In the genomic region with DNA sequence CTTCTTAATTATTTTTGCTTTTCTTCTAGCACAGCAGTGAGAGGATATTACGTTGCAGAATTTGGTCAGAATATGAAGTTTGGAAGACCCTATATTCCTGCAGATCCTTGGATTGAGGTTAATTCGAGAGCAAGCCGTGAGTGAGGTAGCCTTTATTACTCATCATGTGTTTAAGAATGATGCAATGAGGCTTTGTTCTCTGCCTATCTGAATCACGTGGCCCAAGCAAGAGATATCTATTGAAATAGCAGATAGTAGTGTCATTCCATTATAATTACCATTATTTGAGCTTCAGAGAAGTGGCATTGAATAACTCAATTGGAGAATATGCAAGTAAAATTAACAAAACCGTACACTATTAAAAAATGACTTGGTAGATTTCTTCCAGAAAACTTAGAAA, we compare ENCODE assay signal across 16 cellular contexts.
"Had no signal": no experiment of that assay in that cellular context is flagged by ENCODE, and none has a peak within 500 bp of the region (broad histone marks: within the 10 kb centered on the region; RNA-seq: fewer than 3 reads in every experiment).

No MANE protein-coding gene starts in this region.

- H3K4me1 Mint-ChIP-seq: activated B cell treated with CpG ODN at 0.5 μM for 24 hours, T-helper 17 cell had no signal

- H3K27ac Mint-ChIP-seq: activated B cell treated with CpG ODN at 0.5 μM for 24 hours; activated naive CD4-positive, alpha-beta T cell treated with anti-CD3 and anti-CD28 coated beads, Interleukin-2, amount 50 U/mL, for 72 hours; T-helper 17 cell had no signal

- H3K4me3 Mint-ChIP-seq: activated B cell treated with CpG ODN at 0.5 μM for 24 hours, T-helper 17 cell had no signal

- H3K36me3 ChIP-seq: pancreas, stomach, tibial artery, vagina had no signal

- H3K36me3 Mint-ChIP-seq: activated naive CD4-positive, alpha-beta T cell treated with anti-CD3 and anti-CD28 coated beads, Interleukin-2, amount 50 U/mL, for 72 hours had no signal

- H3K27me3 ChIP-seq: pancreas, stomach, tibial artery, vagina had no signal

- DNase-seq: activated B cell treated with CpG ODN at 0.5 μM for 24 hours; activated T-cell treated with anti-CD3 and anti-CD28 coated beads, Interleukin-2, amount 50 U/mL, for 1 hour; amniotic stem cell; foreskin melanocyte; head of caudate nucleus; kidney; left ventricle myocardium superior; mesenchymal stem cell; pancreas; retina; stomach; T-helper 17 cell; tibial artery had no signal

- H3K27me3 Mint-ChIP-seq: activated B cell treated with CpG ODN at 0.5 μM for 24 hours, T-helper 17 cell had no signal

- ATAC-seq: activated naive CD4-positive, alpha-beta T cell treated with anti-CD3 and anti-CD28 coated beads, Interleukin-2, amount 50 U/mL, for 72 hours; left ventricle myocardium superior; pancreas; T-helper 17 cell had no signal

- H3K9me3 ChIP-seq: pancreas, stomach, tibial artery, vagina had no signal

- H3K4me3 ChIP-seq: pancreas, stomach, tibial artery, vagina had no signal

- H3K27ac ChIP-seq: pancreas, stomach, tibial artery, vagina had no signal

- FAIRE-seq: endothelial cell of umbilical vein, kidney, pancreas had no signal

- H3K4me1 ChIP-seq: pancreas, stomach, tibial artery, vagina had no signal
